ENCODE assay signal across 1 cellular context in genomic region chr17:47934856-47935255, GRCh38.
TF ChIP-seq lines count a peak whose summit lies in the region.

No MANE protein-coding gene starts in this region.

TF ChIP-seq in HCT116, 20 proteins besides CTCF, POLR2A, EP300 and RAD21 (continued from another document):
- TF ChIP-seq SP1 (IDR thresholded peaks at IDR 0.05; ENCODE audit: low read depth) (0 out of 2 replicates have a peak, but pooled peaks have one; percentile 12), EZH2 (IDR thresholded peaks at IDR 0.05) (no peak)
